In genomic region chr16:51994597-51994996, GRCh38 we compare ENCODE assay signal across 11 cellular contexts.
DNase-seq lines count a peak whose midpoint lies in the region; ATAC-seq and TF ChIP-seq lines count a peak whose summit lies in the region.
"Had no signal": no experiment of that assay in that cellular context is flagged by ENCODE, and none has a peak within 500 bp of the region (broad histone marks: within the 10 kb centered on the region; RNA-seq: fewer than 3 reads in every experiment).

No MANE protein-coding gene starts in this region.

- no peaks in the 10 kb centered on the region for H3K36me3 Mint-ChIP-seq in WTC11
- H3K36me3 Mint-ChIP-seq: activated naive CD4-positive, alpha-beta T cell treated with anti-CD3 and anti-CD28 coated beads, Interleukin-2, amount 10 ng/mL, durations not matched to agents 7 days and 5 days; stimulated activated naive B cell treated with anti-CD40 and anti-IgM and Interleukin-4, amounts not matched to agents 10 μg/mL and 1 μg/mL and 100 μg/mL, for 72 hours had no signal

- H3K4me3 Mint-ChIP-seq in WTC11, result no peak overlapping the region
- H3K4me3 Mint-ChIP-seq: activated naive CD4-positive, alpha-beta T cell treated with anti-CD3 and anti-CD28 coated beads, Interleukin-2, amount 10 ng/mL, durations not matched to agents 7 days and 5 days; stimulated activated naive B cell treated with anti-CD40 and anti-IgM and Interleukin-4, amounts not matched to agents 10 μg/mL and 1 μg/mL and 100 μg/mL, for 72 hours had no signal

- TF ChIP-seq CTCF in WTC11 (IDR thresholded peaks at IDR 0.05), result no peak

- H3K27me3 Mint-ChIP-seq in WTC11 (ENCODE audit: low read depth), result peaks cover 3% of the 10 kb centered on the region; the same call in 1 of the 2 replicates
- H3K27me3 Mint-ChIP-seq: activated naive CD4-positive, alpha-beta T cell treated with anti-CD3 and anti-CD28 coated beads, Interleukin-2, amount 10 ng/mL, durations not matched to agents 7 days and 5 days; stimulated activated naive B cell treated with anti-CD40 and anti-IgM and Interleukin-4, amounts not matched to agents 10 μg/mL and 1 μg/mL and 100 μg/mL, for 72 hours had no signal

- peaks cover 6% of the 10 kb centered on the region for H3K4me1 Mint-ChIP-seq in WTC11
- H3K4me1 Mint-ChIP-seq: activated naive CD4-positive, alpha-beta T cell treated with anti-CD3 and anti-CD28 coated beads, Interleukin-2, amount 10 ng/mL, durations not matched to agents 7 days and 5 days; stimulated activated naive B cell treated with anti-CD40 and anti-IgM and Interleukin-4, amounts not matched to agents 10 μg/mL and 1 μg/mL and 100 μg/mL, for 72 hours had no signal

- no peak overlapping the region for H3K27ac Mint-ChIP-seq in WTC11
- H3K27ac Mint-ChIP-seq: activated naive CD4-positive, alpha-beta T cell treated with anti-CD3 and anti-CD28 coated beads, Interleukin-2, amount 10 ng/mL, durations not matched to agents 7 days and 5 days; stimulated activated naive B cell treated with anti-CD40 and anti-IgM and Interleukin-4, amounts not matched to agents 10 μg/mL and 1 μg/mL and 100 μg/mL, for 72 hours had no signal

- CTCF ChIA-PET in WTC11 (lab: Charles Lee), result no interaction called here

- ATAC-seq in WTC11, result no peak
- ATAC-seq in stimulated activated naive CD8-positive, alpha-beta T cell treated with anti-CD3 and anti-CD28 coated beads, Interleukin-15, Interleukin-2, amounts not matched to agents 100 U/mL and 50 U/mL, for 24 hours, result no peak
- no peak for ATAC-seq in GM19395 (IDR thresholded peaks at IDR 0.05; ENCODE audit: unreplicated experiment)
- ATAC-seq: stimulated activated naive B cell treated with anti-CD40 and anti-IgM and Interleukin-4, amounts not matched to agents 10 μg/mL and 1 μg/mL and 100 μg/mL, for 72 hours had no signal

- peak; percentile 25 for DNase-seq in ELR (ENCODE audit: low read depth)
- DNase-seq in NCI-H2029 (lab: John Stamatoyannopoulos, UW), result peak; percentile 92
- DNase-seq in SW480 (ENCODE audit: low spot score), result peak; percentile 94
- peak; percentile 18 for DNase-seq in myocyte (ENCODE audit: low read depth)
- no peak for DNase-seq in WTC11 (ENCODE audit: low spot score)
- no peak for DNase-seq in stimulated activated naive CD8-positive, alpha-beta T cell treated with anti-CD3 and anti-CD28 coated beads, Interleukin-15, Interleukin-2, amounts not matched to agents 100 U/mL and 50 U/mL, for 24 hours
- DNase-seq in activated T-cell treated with anti-CD3 and anti-CD28 coated beads for 4 hours, result no peak
- DNase-seq: activated naive CD4-positive, alpha-beta T cell treated with anti-CD3 and anti-CD28 coated beads, Interleukin-2, amount 10 ng/mL, durations not matched to agents 7 days and 5 days; islet precursor cell; stimulated activated naive B cell treated with anti-CD40 and anti-IgM and Interleukin-4, amounts not matched to agents 10 μg/mL and 1 μg/mL and 100 μg/mL, for 72 hours had no signal

- H3K9me3 Mint-ChIP-seq in WTC11, result peaks cover 27% of the 10 kb centered on the region

- POLR2A ChIA-PET in WTC11 (lab: Charles Lee), result no interaction called here

TF ChIP-seq in WTC11, 78 proteins besides CTCF, POLR2A, EP300 and RAD21:
- TF ChIP-seq HMGXB4 (CRISPR knock-in tag; IDR thresholded peaks at IDR 0.05) (no peak), ZNF263 (CRISPR knock-in tag; IDR thresholded peaks at IDR 0.05; ENCODE audit: low read depth) (no peak), PREB (CRISPR knock-in tag; IDR thresholded peaks at IDR 0.05; ENCODE audit: borderline replicate concordance) (no peak), NR3C1 (CRISPR knock-in tag; conservative IDR thresholded peaks at IDR 0.05; ENCODE audit: low read depth) (no peak), TEAD4 (CRISPR knock-in tag; IDR thresholded peaks at IDR 0.05) (no peak), IRF2 (CRISPR knock-in tag; IDR thresholded peaks at IDR 0.05; ENCODE audit: borderline replicate concordance, low read depth) (no peak), ELF4 (CRISPR knock-in tag; IDR thresholded peaks at IDR 0.05; ENCODE audit: low read depth) (no peak), TP53 (CRISPR knock-in tag; IDR thresholded peaks at IDR 0.05) (no peak), MAX (CRISPR knock-in tag; IDR thresholded peaks at IDR 0.05) (no peak), SP1 (CRISPR knock-in tag; conservative IDR thresholded peaks at IDR 0.05) (no peak), PRRX2 (CRISPR knock-in tag; IDR thresholded peaks at IDR 0.05) (no peak), ESRRA (CRISPR knock-in tag; IDR thresholded peaks at IDR 0.05; ENCODE audit: borderline replicate concordance) (no peak), JAZF1 (CRISPR knock-in tag; IDR thresholded peaks at IDR 0.05) (no peak), AFF4 (CRISPR knock-in tag; IDR thresholded peaks at IDR 0.05; ENCODE audit: borderline replicate concordance) (no peak), ZNF416 (CRISPR knock-in tag; IDR thresholded peaks at IDR 0.05) (no peak), JUN (CRISPR knock-in tag; IDR thresholded peaks at IDR 0.05) (no peak)

Comparison
In these comparisons a context has a peak if more than half of its experiments do, and no peak if none do; other contexts are left out.
1. DNase-seq: peak in ELR (single experiment), NCI-H2029 (single experiment), SW480 (single experiment) and myocyte (single experiment); none in WTC11 (single experiment), stimulated activated naive CD8-positive, alpha-beta T cell treated with anti-CD3 and anti-CD28 coated beads, Interleukin-15, Interleukin-2, amounts not matched to agents 100 U/mL and 50 U/mL, for 24 hours (single experiment) and activated T-cell treated with anti-CD3 and anti-CD28 coated beads for 4 hours (single experiment).